36 cellular contexts compared by ENCODE assay signal in the genomic region with DNA sequence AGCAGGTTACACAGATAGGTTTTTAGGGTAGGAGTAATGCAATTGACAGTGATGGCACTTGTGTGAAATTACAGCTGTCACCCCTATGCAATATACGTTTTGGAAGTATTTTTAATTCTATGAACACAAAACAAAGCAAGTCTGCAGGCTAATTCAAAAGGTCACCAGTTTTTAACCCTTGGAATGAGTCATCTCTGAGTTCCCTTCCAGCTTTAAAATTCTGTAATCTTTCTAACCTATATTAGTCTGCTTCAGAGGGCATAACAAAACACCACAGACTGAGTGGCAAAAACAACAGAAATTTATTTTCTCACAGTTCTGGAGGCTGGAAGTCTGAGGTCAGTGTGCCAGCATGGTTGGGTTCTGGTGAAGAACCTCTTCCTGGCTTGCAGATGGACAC.
DNase-seq lines count a peak whose midpoint lies in the region; ATAC-seq, FAIRE-seq and TF ChIP-seq lines count a peak whose summit lies in the region.
"Had no signal": no experiment of that assay in that cellular context is flagged by ENCODE, and none has a peak within 500 bp of the region (broad histone marks: within the 10 kb centered on the region; RNA-seq: fewer than 3 reads in every experiment).

No MANE protein-coding gene starts in this region.

- peaks cover 12% of the 10 kb centered on the region for H3K4me1 Mint-ChIP-seq in astrocyte (ENCODE audit: low read depth, unreplicated experiment)
- H3K4me1 Mint-ChIP-seq: activated CD4-positive, alpha-beta T cell treated with anti-CD3 and anti-CD28 coated beads for 36 hours; CD14-positive monocyte; stimulated activated naive B cell treated with anti-CD40 and anti-IgM and Interleukin-4, amounts not matched to agents 10 μg/mL and 1 μg/mL and 100 μg/mL, for 72 hours had no signal

- no peaks in the 10 kb centered on the region for H3K36me3 Mint-ChIP-seq in astrocyte (ENCODE audit: low read depth, unreplicated experiment)
- H3K36me3 Mint-ChIP-seq: CD14-positive monocyte; stimulated activated naive B cell treated with anti-CD40 and anti-IgM and Interleukin-4, amounts not matched to agents 10 μg/mL and 1 μg/mL and 100 μg/mL, for 72 hours had no signal

- H2AFZ ChIP-seq in astrocyte (ENCODE audit: low read depth, low read length) = no peak overlapping the region

- H3K27ac Mint-ChIP-seq in astrocyte (ENCODE audit: unreplicated experiment) = peak overlapping the region; percentile 86
- H3K27ac Mint-ChIP-seq: activated CD4-positive, alpha-beta T cell treated with anti-CD3 and anti-CD28 coated beads for 36 hours; activated CD8-positive, alpha-beta T cell treated with anti-CD3 and anti-CD28 coated beads for 36 hours; activated naive CD4-positive, alpha-beta T cell treated with anti-CD3 and anti-CD28 coated beads, Interleukin-2, amount 50 U/mL, for 72 hours; activated T-helper 2 cell treated with anti-CD3 and anti-CD28 coated beads, Interferon-gamma antibody, Interleukin-2, Interleukin-4, amounts not matched to agents 10 μg/mL and 5 μg/mL and 100 μg/mL, durations not matched to agents 14 hours and 24 hours and 36 hours; CD14-positive monocyte; natural killer cell treated with Interleukin-12 subunit alpha and Interleukin-12 subunit beta and Interleukin-15 and Interleukin-18, amount 100 ng/mL, for 72 hours; stimulated activated naive B cell treated with anti-CD40 and anti-IgM and Interleukin-4, amounts not matched to agents 10 μg/mL and 1 μg/mL and 100 μg/mL, for 72 hours had no signal

- H3K4me2 ChIP-seq in astrocyte (ENCODE audit: low read length) = no peak overlapping the region

- no peak for TF ChIP-seq CTCF in astrocyte (IDR thresholded peaks at IDR 0.05; ENCODE audit: insufficient read depth, low read depth, low read length)
- no peak for TF ChIP-seq CTCF in foreskin fibroblast (IDR thresholded peaks at IDR 0.05; ENCODE audit: low read depth, low read length)

- no peaks in the 10 kb centered on the region for H4K20me1 ChIP-seq in astrocyte (ENCODE audit: insufficient read depth, low read length)

- H3K79me2 ChIP-seq in astrocyte (ENCODE audit: insufficient read depth, low read length) = no peaks in the 10 kb centered on the region

- H3K9me3 ChIP-seq in astrocyte (ENCODE audit: insufficient read depth, low read depth, low read length) = no peaks in the 10 kb centered on the region
- H3K9me3 ChIP-seq: psoas muscle, SJCRH30, suprapubic skin had no signal

- no peaks in the 10 kb centered on the region for H3K36me3 ChIP-seq in astrocyte (ENCODE audit: insufficient read depth, low read length)
- H3K36me3 ChIP-seq: heart right ventricle, SJCRH30, suprapubic skin had no signal

- H3K9me3 Mint-ChIP-seq in astrocyte (ENCODE audit: unreplicated experiment) = peaks cover 9% of the 10 kb centered on the region

- ATAC-seq in GM21381 (IDR thresholded peaks at IDR 0.05; ENCODE audit: unreplicated experiment) = no peak
- ATAC-seq: activated CD4-positive, alpha-beta T cell treated with anti-CD3 and anti-CD28 coated beads for 36 hours; activated CD8-positive, alpha-beta T cell treated with anti-CD3 and anti-CD28 coated beads for 36 hours; activated naive CD4-positive, alpha-beta T cell treated with anti-CD3 and anti-CD28 coated beads, Interleukin-2, amount 50 U/mL, for 72 hours; heart right ventricle; natural killer cell treated with Interleukin-12 subunit alpha and Interleukin-12 subunit beta and Interleukin-15 and Interleukin-18, amount 100 ng/mL, for 72 hours; psoas muscle; stimulated activated naive B cell treated with anti-CD40 and anti-IgM and Interleukin-4, amounts not matched to agents 10 μg/mL and 1 μg/mL and 100 μg/mL, for 72 hours had no signal

- DNase-seq in HS-5 (ENCODE audit: low read depth) (peak; percentile 43), astrocyte (ENCODE audit: low read depth) (no peak), foreskin fibroblast (peak; percentile 7 to 34), smooth muscle cell of the brain vasculature (ENCODE audit: low read depth, low spot score) (peak; percentile 1), DMS53 treated with DMSO at 0.1 percent for 48 hours (lab: John Stamatoyannopoulos, UW; ENCODE audit: unreplicated experiment) (no peak)
- no peak for DNase-seq in activated T-cell treated with anti-CD3 and anti-CD28 coated beads, Interleukin-2, amount 50 U/mL, for 1 hour
- DNase-seq in effector CD4-positive, alpha-beta T cell = no peak
- DNase-seq: activated CD4-positive, alpha-beta T cell treated with anti-CD3 and anti-CD28 coated beads for 36 hours; activated CD8-positive, alpha-beta T cell treated with anti-CD3 and anti-CD28 coated beads for 36 hours; amygdala; Calu3; DND-41; effector memory CD4-positive, alpha-beta T cell; foreskin melanocyte; heart right ventricle; kidney glomerular epithelial cell; NCI-H1105; NCI-H187; NCI-H2171 treated with DMSO at 0.1 percent for 48 hours; NCI-H526 treated with DMSO at 0.1 percent for 48 hours; occipital lobe; psoas muscle; SJCRH30; stimulated activated naive B cell treated with anti-CD40 and anti-IgM and Interleukin-4, amounts not matched to agents 10 μg/mL and 1 μg/mL and 100 μg/mL, for 72 hours; T-helper 9 cell had no signal

- H3K4me3 ChIP-seq in astrocyte (ENCODE audit: insufficient read depth, low read depth, low read length) (no peak overlapping the region), foreskin fibroblast (ENCODE audit: low read depth in 1 of 2, low read length in 2 of 2) (no peak overlapping the region)
- H3K4me3 ChIP-seq: coronary artery, heart right ventricle, psoas muscle, SJCRH30, suprapubic skin had no signal

- H3K4me1 ChIP-seq in astrocyte (ENCODE audit: insufficient read depth, low read length) = no peaks in the 10 kb centered on the region
- H3K4me1 ChIP-seq: heart right ventricle, psoas muscle, SJCRH30, suprapubic skin had no signal

- H3K27me3 ChIP-seq in astrocyte (ENCODE audit: insufficient read depth, low read length) = no peaks in the 10 kb centered on the region
- H3K27me3 ChIP-seq: heart right ventricle, SJCRH30, suprapubic skin had no signal

- no peak overlapping the region for H3K9ac ChIP-seq in astrocyte (ENCODE audit: low read length)

- FAIRE-seq in astrocyte (lab: Jason Lieb, UNC) = no peak
- FAIRE-seq: GM19239, H1, HTR-8/SVneo had no signal

- H3K27me3 Mint-ChIP-seq in astrocyte (ENCODE audit: low read depth, unreplicated experiment) = no peaks in the 10 kb centered on the region
- H3K27me3 Mint-ChIP-seq: activated CD4-positive, alpha-beta T cell treated with anti-CD3 and anti-CD28 coated beads for 36 hours; activated CD8-positive, alpha-beta T cell treated with anti-CD3 and anti-CD28 coated beads for 36 hours; natural killer cell treated with Interleukin-12 subunit alpha and Interleukin-12 subunit beta and Interleukin-15 and Interleukin-18, amount 100 ng/mL, for 72 hours; stimulated activated naive B cell treated with anti-CD40 and anti-IgM and Interleukin-4, amounts not matched to agents 10 μg/mL and 1 μg/mL and 100 μg/mL, for 72 hours had no signal

- no peak overlapping the region for H3K4me3 Mint-ChIP-seq in astrocyte (ENCODE audit: unreplicated experiment)
- H3K4me3 Mint-ChIP-seq: activated CD4-positive, alpha-beta T cell treated with anti-CD3 and anti-CD28 coated beads for 36 hours; activated CD8-positive, alpha-beta T cell treated with anti-CD3 and anti-CD28 coated beads for 36 hours; CD14-positive monocyte; natural killer cell treated with Interleukin-12 subunit alpha and Interleukin-12 subunit beta and Interleukin-15 and Interleukin-18, amount 100 ng/mL, for 72 hours; stimulated activated naive B cell treated with anti-CD40 and anti-IgM and Interleukin-4, amounts not matched to agents 10 μg/mL and 1 μg/mL and 100 μg/mL, for 72 hours had no signal

- H3K27ac ChIP-seq in astrocyte (ENCODE audit: low read depth, low read length) = no peak overlapping the region
- H3K27ac ChIP-seq: coronary artery, heart right ventricle, psoas muscle, SJCRH30, suprapubic skin, VCaP had no signal

Comparison
In these comparisons a context has a peak if more than half of its experiments do, and no peak if none do; other contexts are left out.
1. DNase-seq: peak in HS-5 (single experiment), foreskin fibroblast (2 of 2) and smooth muscle cell of the brain vasculature (single experiment); none in astrocyte (single experiment), activated T-cell treated with anti-CD3 and anti-CD28 coated beads, Interleukin-2, amount 50 U/mL, for 1 hour (single experiment), DMS53 treated with DMSO at 0.1 percent for 48 hours (single experiment) and effector CD4-positive, alpha-beta T cell (single experiment).